In genomic region chr4:152828122-152828521, GRCh38 we compare ENCODE assay signal across 35 cellular contexts. TPM values are rescaled to one million over a fixed set of nuclear protein-coding genes. Genes with fewer than 3 reads are reported as not detected.
"Had no signal": no experiment of that assay in that cellular context is flagged by ENCODE, and none has a peak within 500 bp of the region (broad histone marks: within the 10 kb centered on the region; RNA-seq: fewer than 3 reads in every experiment).

No MANE protein-coding gene starts in this region.

- FAIRE-seq: RCC 7860 had no signal

- H3K27ac ChIP-seq: ascending aorta, PC-9, RWPE1, SK-N-MC, WERI-Rb-1 had no signal

- H3K4me1 Mint-ChIP-seq: activated CD4-positive, alpha-beta memory T cell treated with anti-CD3 and anti-CD28 coated beads, Interleukin-2, amount 10 ng/mL, durations not matched to agents 7 days and 5 days; activated CD8-positive, alpha-beta memory T cell treated with anti-CD3 and anti-CD28 coated beads, Interleukin-2, amount 10 ng/mL, durations not matched to agents 7 days and 5 days; activated naive CD4-positive, alpha-beta T cell treated with anti-CD3 and anti-CD28 coated beads, Interleukin-2, amount 50 U/mL, for 24 hours; activated naive CD8-positive, alpha-beta T cell treated with anti-CD3 and anti-CD28 coated beads, Interleukin-2, amount 10 ng/mL, durations not matched to agents 7 days and 5 days had no signal

- H3K27me3 Mint-ChIP-seq: activated CD4-positive, alpha-beta memory T cell treated with anti-CD3 and anti-CD28 coated beads, Interleukin-2, amount 10 ng/mL, durations not matched to agents 7 days and 5 days; activated CD8-positive, alpha-beta memory T cell treated with anti-CD3 and anti-CD28 coated beads, Interleukin-2, amount 10 ng/mL, durations not matched to agents 7 days and 5 days; activated naive CD4-positive, alpha-beta T cell treated with anti-CD3 and anti-CD28 coated beads, Interleukin-2, amount 50 U/mL, for 24 hours; activated naive CD8-positive, alpha-beta T cell treated with anti-CD3 and anti-CD28 coated beads, Interleukin-2, amount 10 ng/mL, durations not matched to agents 7 days and 5 days had no signal

- H3K4me2 ChIP-seq: PC-9 had no signal

- H3K4me3 Mint-ChIP-seq: activated CD4-positive, alpha-beta memory T cell treated with anti-CD3 and anti-CD28 coated beads, Interleukin-2, amount 10 ng/mL, durations not matched to agents 7 days and 5 days; activated CD8-positive, alpha-beta memory T cell treated with anti-CD3 and anti-CD28 coated beads, Interleukin-2, amount 10 ng/mL, durations not matched to agents 7 days and 5 days; activated naive CD4-positive, alpha-beta T cell treated with anti-CD3 and anti-CD28 coated beads, Interleukin-2, amount 50 U/mL, for 24 hours; activated naive CD8-positive, alpha-beta T cell treated with anti-CD3 and anti-CD28 coated beads, Interleukin-2, amount 10 ng/mL, durations not matched to agents 7 days and 5 days had no signal

- DNase-seq: activated CD4-positive, alpha-beta memory T cell treated with anti-CD3 and anti-CD28 coated beads, Interleukin-2, amount 10 ng/mL, durations not matched to agents 7 days and 5 days; activated CD4-positive, alpha-beta T cell treated with anti-CD3 and anti-CD28 coated beads for 1 hour; activated CD4-positive, alpha-beta T cell treated with anti-CD3 and anti-CD28 coated beads for 48 hours; activated CD4-positive, CD25-positive, alpha-beta regulatory T cell; activated CD8-positive, alpha-beta memory T cell treated with anti-CD3 and anti-CD28 coated beads for 24 hours; activated CD8-positive, alpha-beta memory T cell treated with anti-CD3 and anti-CD28 coated beads, Interleukin-2, amount 10 ng/mL, durations not matched to agents 7 days and 5 days; activated CD8-positive, alpha-beta memory T cell treated with anti-CD3 and anti-CD28 coated beads, Interleukin-2, amount 50 U/mL, for 48 hours; activated effector memory CD4-positive, alpha-beta T cell treated with anti-CD3 and anti-CD28 coated beads, Interleukin-2, amount 50 U/mL, for 16 hours; activated naive CD4-positive, alpha-beta T cell; activated naive CD8-positive, alpha-beta T cell treated with anti-CD3 and anti-CD28 coated beads, Interleukin-2, amount 10 ng/mL, durations not matched to agents 7 days and 5 days; activated T-cell treated with anti-CD3 and anti-CD28 coated beads, Interleukin-2, amount 50 U/mL, for 48 hours; amygdala; caudate nucleus; cerebellar nuclear complex; Kasumi-1; KG1; MM.1S; MV-4-11; NCI-H1092; NCI-H1436 treated with DMSO at 0.1 percent for 48 hours; NCI-H1694 treated with DMSO at 0.1 percent for 48 hours; NCI-H2029; NCI-H510A; NCI-H526; NCI-H748 treated with DMSO at 0.1 percent for 48 hours; NK-92 treated with Interleukin-12 subunit alpha and Interleukin-12 subunit beta, amount 100 ng/mL, for 24 hours; PC-9; Right ventricle myocardium superior; T1000; WERI-Rb-1 had no signal

- H3K4me1 ChIP-seq: ascending aorta had no signal

- H2AFZ ChIP-seq: PC-9 had no signal

- ATAC-seq: activated CD8-positive, alpha-beta memory T cell treated with anti-CD3 and anti-CD28 coated beads, Interleukin-2, amount 10 ng/mL, durations not matched to agents 7 days and 5 days had no signal

- H3K4me3 ChIP-seq: ascending aorta, PC-9, SK-N-MC had no signal

- H3K27me3 ChIP-seq: ascending aorta had no signal

- H3K27ac Mint-ChIP-seq: activated CD4-positive, alpha-beta memory T cell treated with anti-CD3 and anti-CD28 coated beads, Interleukin-2, amount 10 ng/mL, durations not matched to agents 7 days and 5 days; activated CD8-positive, alpha-beta memory T cell treated with anti-CD3 and anti-CD28 coated beads, Interleukin-2, amount 10 ng/mL, durations not matched to agents 7 days and 5 days; activated naive CD4-positive, alpha-beta T cell treated with anti-CD3 and anti-CD28 coated beads, Interleukin-2, amount 50 U/mL, for 24 hours; activated naive CD8-positive, alpha-beta T cell treated with anti-CD3 and anti-CD28 coated beads, Interleukin-2, amount 10 ng/mL, durations not matched to agents 7 days and 5 days had no signal

RNA-seq across cellular contexts. Expression of gene TIGD4, which starts 48.6 kb away (rescaled TPM):
- total RNA-seq: ascending aorta had no signal
